ENCODE assay signal across 8 cellular contexts in the genomic region with DNA sequence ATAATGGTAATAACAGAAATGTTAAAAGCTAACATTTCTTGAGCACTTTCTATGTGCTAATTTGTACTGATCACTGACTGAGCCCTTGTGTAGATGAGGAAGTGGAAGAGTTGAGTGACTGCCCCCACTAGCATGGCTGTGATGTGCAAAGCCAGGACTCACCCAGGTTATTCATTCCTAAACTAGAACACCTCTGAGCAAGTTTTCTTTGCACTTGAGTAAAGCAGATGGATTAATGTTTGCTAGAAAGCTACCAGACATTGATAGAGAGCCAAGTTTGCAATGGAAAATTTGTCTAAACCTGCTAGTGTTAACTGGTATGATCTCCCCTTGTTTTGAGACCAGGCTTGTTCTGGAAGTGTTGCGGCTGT.
DNase-seq lines count a peak whose midpoint lies in the region; ATAC-seq and TF ChIP-seq lines count a peak whose summit lies in the region.

No MANE protein-coding gene starts in this region.

- peak overlapping the region; percentile 94; the same call in 1 of the 2 replicates for H3K27ac ChIP-seq in RWPE1

- no peak for DNase-seq in activated naive CD8-positive, alpha-beta T cell treated with anti-CD3 and anti-CD28 coated beads, Interleukin-2, amount 50 U/mL, for 24 hours
- DNase-seq in activated naive CD8-positive, alpha-beta T cell treated with anti-CD3 and anti-CD28 coated beads for 36 hours = no peak
- peak; percentile 16 for DNase-seq in RWPE1 (ENCODE audit: low spot score)
- DNase-seq in stimulated activated naive B cell treated with anti-CD40 and anti-IgM and Interleukin-4, amounts not matched to agents 10 μg/mL and 1 μg/mL and 100 μg/mL, for 72 hours = peak; percentile 20
- no peak for DNase-seq in stimulated activated naive CD4-positive, alpha-beta T cell (lab: John Stamatoyannopoulos, UW)
- DNase-seq in H4 (ENCODE audit: low spot score) = no peak
- DNase-seq in mucosa of gallbladder (ENCODE audit: low spot score) = no peak

- no peak overlapping the region for H3K4me3 Mint-ChIP-seq in activated naive CD8-positive, alpha-beta T cell treated with anti-CD3 and anti-CD28 coated beads, Interleukin-2, amount 50 U/mL, for 24 hours
- no peak overlapping the region for H3K4me3 Mint-ChIP-seq in activated naive CD8-positive, alpha-beta T cell treated with anti-CD3 and anti-CD28 coated beads for 36 hours
- H3K4me3 Mint-ChIP-seq in stimulated activated naive B cell treated with anti-CD40 and anti-IgM and Interleukin-4, amounts not matched to agents 10 μg/mL and 1 μg/mL and 100 μg/mL, for 72 hours = no peak overlapping the region

- no peaks in the 10 kb centered on the region for H3K36me3 Mint-ChIP-seq in activated naive CD8-positive, alpha-beta T cell treated with anti-CD3 and anti-CD28 coated beads, Interleukin-2, amount 50 U/mL, for 24 hours (ENCODE audit: low read depth)
- H3K36me3 Mint-ChIP-seq in activated naive CD8-positive, alpha-beta T cell treated with anti-CD3 and anti-CD28 coated beads for 36 hours = no peaks in the 10 kb centered on the region
- no peaks in the 10 kb centered on the region for H3K36me3 Mint-ChIP-seq in stimulated activated naive B cell treated with anti-CD40 and anti-IgM and Interleukin-4, amounts not matched to agents 10 μg/mL and 1 μg/mL and 100 μg/mL, for 72 hours

- peak; percentile 71 for ATAC-seq in activated naive CD8-positive, alpha-beta T cell treated with anti-CD3 and anti-CD28 coated beads, Interleukin-2, amount 50 U/mL, for 24 hours
- peak; percentile 87 for ATAC-seq in HG03045 (IDR thresholded peaks at IDR 0.05; ENCODE audit: unreplicated experiment)
- peak; percentile 98 to 99 for ATAC-seq in stimulated activated naive B cell treated with anti-CD40 and anti-IgM and Interleukin-4, amounts not matched to agents 10 μg/mL and 1 μg/mL and 100 μg/mL, for 72 hours (replicated peaks)

- peaks cover 8% of the 10 kb centered on the region for H3K9me3 Mint-ChIP-seq in activated naive CD8-positive, alpha-beta T cell treated with anti-CD3 and anti-CD28 coated beads, Interleukin-2, amount 50 U/mL, for 24 hours
- no peaks in the 10 kb centered on the region for H3K9me3 Mint-ChIP-seq in activated naive CD8-positive, alpha-beta T cell treated with anti-CD3 and anti-CD28 coated beads for 36 hours
- peaks cover 0 to 5% of the 10 kb centered on the region in 2 donors for H3K9me3 Mint-ChIP-seq in stimulated activated naive B cell treated with anti-CD40 and anti-IgM and Interleukin-4, amounts not matched to agents 10 μg/mL and 1 μg/mL and 100 μg/mL, for 72 hours

- CTCF ChIA-PET in RWPE1 (lab: Yijun Ruan, JAX) = no interaction called here

- TF ChIP-seq CTCF in RWPE1 (conservative IDR thresholded peaks at IDR 0.05; ENCODE audit: low read depth) = no peak

- H3K4me1 Mint-ChIP-seq in activated naive CD8-positive, alpha-beta T cell treated with anti-CD3 and anti-CD28 coated beads, Interleukin-2, amount 50 U/mL, for 24 hours = peaks cover 27% of the 10 kb centered on the region
- H3K4me1 Mint-ChIP-seq in activated naive CD8-positive, alpha-beta T cell treated with anti-CD3 and anti-CD28 coated beads for 36 hours = peaks cover 21% of the 10 kb centered on the region
- peaks cover 14 to 25% of the 10 kb centered on the region in 2 donors for H3K4me1 Mint-ChIP-seq in stimulated activated naive B cell treated with anti-CD40 and anti-IgM and Interleukin-4, amounts not matched to agents 10 μg/mL and 1 μg/mL and 100 μg/mL, for 72 hours

- H3K27me3 Mint-ChIP-seq in activated naive CD8-positive, alpha-beta T cell treated with anti-CD3 and anti-CD28 coated beads, Interleukin-2, amount 50 U/mL, for 24 hours = no peaks in the 10 kb centered on the region
- H3K27me3 Mint-ChIP-seq in activated naive CD8-positive, alpha-beta T cell treated with anti-CD3 and anti-CD28 coated beads for 36 hours = no peaks in the 10 kb centered on the region
- no peaks in the 10 kb centered on the region for H3K27me3 Mint-ChIP-seq in stimulated activated naive B cell treated with anti-CD40 and anti-IgM and Interleukin-4, amounts not matched to agents 10 μg/mL and 1 μg/mL and 100 μg/mL, for 72 hours

- H3K27ac Mint-ChIP-seq in activated naive CD8-positive, alpha-beta T cell treated with anti-CD3 and anti-CD28 coated beads, Interleukin-2, amount 50 U/mL, for 24 hours = peak overlapping the region; percentile 3
- no peak overlapping the region for H3K27ac Mint-ChIP-seq in activated naive CD8-positive, alpha-beta T cell treated with anti-CD3 and anti-CD28 coated beads for 36 hours
- no peak overlapping the region for H3K27ac Mint-ChIP-seq in stimulated activated naive B cell treated with anti-CD40 and anti-IgM and Interleukin-4, amounts not matched to agents 10 μg/mL and 1 μg/mL and 100 μg/mL, for 72 hours

- POLR2A ChIA-PET in RWPE1 (lab: Yijun Ruan, JAX; ENCODE audit: low non-redundant PET) = no interaction called here

Comparison
In these comparisons a context has a peak if more than half of its experiments do, and no peak if none do; other contexts are left out.
1. DNase-seq: peak in RWPE1 (single experiment) and stimulated activated naive B cell treated with anti-CD40 and anti-IgM and Interleukin-4, amounts not matched to agents 10 μg/mL and 1 μg/mL and 100 μg/mL, for 72 hours (single experiment); none in activated naive CD8-positive, alpha-beta T cell treated with anti-CD3 and anti-CD28 coated beads, Interleukin-2, amount 50 U/mL, for 24 hours (single experiment), activated naive CD8-positive, alpha-beta T cell treated with anti-CD3 and anti-CD28 coated beads for 36 hours (single experiment), stimulated activated naive CD4-positive, alpha-beta T cell (0 of 6), H4 (single experiment) and mucosa of gallbladder (single experiment).
2. Peak in every context shown above with its lines, with median percentiles within 50 percentile points of each other: ATAC-seq.